In genomic region chr11:116210663-116211062, GRCh38 we compare ENCODE assay signal across 31 cellular contexts.
"Had no signal": no experiment of that assay in that cellular context is flagged by ENCODE, and none has a peak within 500 bp of the region (broad histone marks: within the 10 kb centered on the region; RNA-seq: fewer than 3 reads in every experiment).

No MANE protein-coding gene starts in this region.

- H3K27ac Mint-ChIP-seq: activated B cell treated with CpG ODN at 0.5 μM for 24 hours; activated CD4-positive, alpha-beta memory T cell treated with anti-CD3 and anti-CD28 coated beads for 36 hours; activated CD4-positive, alpha-beta T cell treated with anti-CD3 and anti-CD28 coated beads, Interleukin-2, amount 10 ng/mL, durations not matched to agents 24 days and 14 days; activated CD8-positive, alpha-beta T cell treated with anti-CD3 and anti-CD28 coated beads for 36 hours; activated naive CD4-positive, alpha-beta T cell treated with anti-CD3 and anti-CD28 coated beads for 36 hours; activated naive CD8-positive, alpha-beta T cell treated with anti-CD3 and anti-CD28 coated beads for 36 hours; activated T-cell treated with anti-CD3 and anti-CD28 coated beads, Interleukin-2, amount 50 U/mL, for 72 hours; activated T-helper 1 cell treated with anti-CD3 and anti-CD28 coated beads, Interleukin-12 subunit alpha, Interleukin-12 subunit beta, Interleukin-2, Interleukin-4 antibody, amounts not matched to agents 30 ng/mL and 10 ng/mL and 1 ng/mL, durations not matched to agents 14 hours and 24 hours and 36 hours; activated T-helper 17 cell treated with anti-CD3 and anti-CD28 coated beads, Interleukin-2, amount 50 U/mL, for 72 hours; T-helper 1 cell treated with Interleukin-12 subunit alpha and Interleukin-12 subunit beta and Interleukin-4 antibody, amounts not matched to agents 30 μg/mL and 1 μg/mL, for 36 hours; T-helper 2 cell treated with Interferon-gamma antibody and Interleukin-4, amounts not matched to agents 5 μg/mL and 100 μg/mL, for 36 hours had no signal

- H3K4me1 Mint-ChIP-seq: activated B cell treated with CpG ODN at 0.5 μM for 24 hours; activated CD4-positive, alpha-beta T cell treated with anti-CD3 and anti-CD28 coated beads, Interleukin-2, amount 10 ng/mL, durations not matched to agents 24 days and 14 days; activated naive CD8-positive, alpha-beta T cell treated with anti-CD3 and anti-CD28 coated beads for 36 hours; activated T-helper 17 cell treated with anti-CD3 and anti-CD28 coated beads, Interleukin-2, amount 50 U/mL, for 72 hours had no signal

- DNase-seq: activated B cell treated with CpG ODN at 0.5 μM for 24 hours; activated CD4-positive, alpha-beta memory T cell treated with anti-CD3 and anti-CD28 coated beads for 36 hours; activated CD4-positive, alpha-beta T cell treated with anti-CD3 and anti-CD28 coated beads for 4 hours; activated CD4-positive, alpha-beta T cell treated with anti-CD3 and anti-CD28 coated beads, Interleukin-2, amount 10 ng/mL, durations not matched to agents 24 days and 14 days; activated CD4-positive, CD25-positive, alpha-beta regulatory T cell treated with anti-CD3 and anti-CD28 coated beads, Interleukin-2, amount 50 U/mL, for 72 hours; activated CD8-positive, alpha-beta memory T cell treated with anti-CD3 and anti-CD28 coated beads, Interleukin-2, amount 50 U/mL, for 4 hours; activated CD8-positive, alpha-beta T cell treated with anti-CD3 and anti-CD28 coated beads for 36 hours; activated gamma-delta T cell treated with Interleukin-2 at 50 U/mL for 16 hours; activated naive CD4-positive, alpha-beta T cell; activated naive CD4-positive, alpha-beta T cell treated with anti-CD3 and anti-CD28 coated beads for 36 hours; activated naive CD4-positive, alpha-beta T cell treated with anti-CD3 and anti-CD28 coated beads, Interleukin-2, amount 50 U/mL, for 16 hours; activated naive CD8-positive, alpha-beta T cell treated with anti-CD3 and anti-CD28 coated beads for 36 hours; activated T-cell treated with anti-CD3 and anti-CD28 coated beads for 4 hours; activated T-cell treated with anti-CD3 and anti-CD28 coated beads, Interleukin-2, amount 50 U/mL, for 1 hour; activated T-cell treated with anti-CD3 and anti-CD28 coated beads, Interleukin-2, amount 50 U/mL, for 4 hours; activated T-cell treated with anti-CD3 and anti-CD28 coated beads, Interleukin-2, amount 50 U/mL, for 72 hours; adrenal gland; amniotic stem cell; aorta; body of pancreas; brain microvascular endothelial cell; central memory CD4-positive, alpha-beta T cell; cerebellar nuclear complex; T-helper 1 cell; T-helper 2 cell; T-helper 9 cell had no signal

- H3K4me3 Mint-ChIP-seq: activated B cell treated with CpG ODN at 0.5 μM for 24 hours; activated CD4-positive, alpha-beta memory T cell treated with anti-CD3 and anti-CD28 coated beads for 36 hours; activated CD4-positive, alpha-beta T cell treated with anti-CD3 and anti-CD28 coated beads, Interleukin-2, amount 10 ng/mL, durations not matched to agents 24 days and 14 days; activated CD8-positive, alpha-beta T cell treated with anti-CD3 and anti-CD28 coated beads for 36 hours; activated naive CD4-positive, alpha-beta T cell treated with anti-CD3 and anti-CD28 coated beads for 36 hours; activated naive CD8-positive, alpha-beta T cell treated with anti-CD3 and anti-CD28 coated beads for 36 hours; activated T-cell treated with anti-CD3 and anti-CD28 coated beads, Interleukin-2, amount 50 U/mL, for 4 hours; activated T-cell treated with anti-CD3 and anti-CD28 coated beads, Interleukin-2, amount 50 U/mL, for 72 hours; activated T-helper 1 cell treated with anti-CD3 and anti-CD28 coated beads, Interleukin-12 subunit alpha, Interleukin-12 subunit beta, Interleukin-2, Interleukin-4 antibody, amounts not matched to agents 30 ng/mL and 10 ng/mL and 1 ng/mL, durations not matched to agents 14 hours and 24 hours and 36 hours; activated T-helper 17 cell treated with anti-CD3 and anti-CD28 coated beads, Interleukin-2, amount 50 U/mL, for 72 hours; T-helper 1 cell treated with Interleukin-12 subunit alpha and Interleukin-12 subunit beta and Interleukin-4 antibody, amounts not matched to agents 30 μg/mL and 1 μg/mL, for 36 hours; T-helper 2 cell treated with Interferon-gamma antibody and Interleukin-4, amounts not matched to agents 5 μg/mL and 100 μg/mL, for 36 hours had no signal

- H3K27me3 Mint-ChIP-seq: activated B cell treated with CpG ODN at 0.5 μM for 24 hours; activated CD4-positive, alpha-beta memory T cell treated with anti-CD3 and anti-CD28 coated beads for 36 hours; activated CD4-positive, alpha-beta T cell treated with anti-CD3 and anti-CD28 coated beads, Interleukin-2, amount 10 ng/mL, durations not matched to agents 24 days and 14 days; activated naive CD8-positive, alpha-beta T cell treated with anti-CD3 and anti-CD28 coated beads for 36 hours had no signal

- H3K9me3 Mint-ChIP-seq: activated B cell treated with CpG ODN at 0.5 μM for 24 hours; activated CD4-positive, alpha-beta memory T cell treated with anti-CD3 and anti-CD28 coated beads for 36 hours; activated CD4-positive, alpha-beta T cell treated with anti-CD3 and anti-CD28 coated beads, Interleukin-2, amount 10 ng/mL, durations not matched to agents 24 days and 14 days; activated CD8-positive, alpha-beta T cell treated with anti-CD3 and anti-CD28 coated beads for 36 hours; activated naive CD4-positive, alpha-beta T cell treated with anti-CD3 and anti-CD28 coated beads for 36 hours; activated naive CD4-positive, alpha-beta T cell treated with anti-CD3 and anti-CD28 coated beads, Interleukin-2, amount 50 U/mL, for 72 hours; activated naive CD8-positive, alpha-beta T cell treated with anti-CD3 and anti-CD28 coated beads for 36 hours; activated T-cell treated with anti-CD3 and anti-CD28 coated beads, Interleukin-2, amount 50 U/mL, for 4 hours; activated T-cell treated with anti-CD3 and anti-CD28 coated beads, Interleukin-2, amount 50 U/mL, for 72 hours; activated T-helper 1 cell treated with anti-CD3 and anti-CD28 coated beads, Interleukin-12 subunit alpha, Interleukin-12 subunit beta, Interleukin-2, Interleukin-4 antibody, amounts not matched to agents 30 ng/mL and 10 ng/mL and 1 ng/mL, durations not matched to agents 14 hours and 24 hours and 36 hours; activated T-helper 17 cell treated with anti-CD3 and anti-CD28 coated beads, Interleukin-2, amount 50 U/mL, for 72 hours; T-helper 1 cell treated with Interleukin-12 subunit alpha and Interleukin-12 subunit beta and Interleukin-4 antibody, amounts not matched to agents 30 μg/mL and 1 μg/mL, for 36 hours; T-helper 2 cell treated with Interferon-gamma antibody and Interleukin-4, amounts not matched to agents 5 μg/mL and 100 μg/mL, for 36 hours had no signal

- H3K36me3 Mint-ChIP-seq: activated CD4-positive, alpha-beta memory T cell treated with anti-CD3 and anti-CD28 coated beads for 36 hours; activated naive CD4-positive, alpha-beta T cell treated with anti-CD3 and anti-CD28 coated beads, Interleukin-2, amount 50 U/mL, for 72 hours; activated naive CD8-positive, alpha-beta T cell treated with anti-CD3 and anti-CD28 coated beads for 36 hours had no signal
